In genomic region chr1:72177711-72178110, GRCh38 we compare ENCODE assay signal across 1 cellular context.
TF ChIP-seq lines count a peak whose summit lies in the region.

No MANE protein-coding gene starts in this region.

TF ChIP-seq in SK-N-SH, 30 proteins besides CTCF, POLR2A, EP300 and RAD21:
- TF ChIP-seq, protein P1, sequence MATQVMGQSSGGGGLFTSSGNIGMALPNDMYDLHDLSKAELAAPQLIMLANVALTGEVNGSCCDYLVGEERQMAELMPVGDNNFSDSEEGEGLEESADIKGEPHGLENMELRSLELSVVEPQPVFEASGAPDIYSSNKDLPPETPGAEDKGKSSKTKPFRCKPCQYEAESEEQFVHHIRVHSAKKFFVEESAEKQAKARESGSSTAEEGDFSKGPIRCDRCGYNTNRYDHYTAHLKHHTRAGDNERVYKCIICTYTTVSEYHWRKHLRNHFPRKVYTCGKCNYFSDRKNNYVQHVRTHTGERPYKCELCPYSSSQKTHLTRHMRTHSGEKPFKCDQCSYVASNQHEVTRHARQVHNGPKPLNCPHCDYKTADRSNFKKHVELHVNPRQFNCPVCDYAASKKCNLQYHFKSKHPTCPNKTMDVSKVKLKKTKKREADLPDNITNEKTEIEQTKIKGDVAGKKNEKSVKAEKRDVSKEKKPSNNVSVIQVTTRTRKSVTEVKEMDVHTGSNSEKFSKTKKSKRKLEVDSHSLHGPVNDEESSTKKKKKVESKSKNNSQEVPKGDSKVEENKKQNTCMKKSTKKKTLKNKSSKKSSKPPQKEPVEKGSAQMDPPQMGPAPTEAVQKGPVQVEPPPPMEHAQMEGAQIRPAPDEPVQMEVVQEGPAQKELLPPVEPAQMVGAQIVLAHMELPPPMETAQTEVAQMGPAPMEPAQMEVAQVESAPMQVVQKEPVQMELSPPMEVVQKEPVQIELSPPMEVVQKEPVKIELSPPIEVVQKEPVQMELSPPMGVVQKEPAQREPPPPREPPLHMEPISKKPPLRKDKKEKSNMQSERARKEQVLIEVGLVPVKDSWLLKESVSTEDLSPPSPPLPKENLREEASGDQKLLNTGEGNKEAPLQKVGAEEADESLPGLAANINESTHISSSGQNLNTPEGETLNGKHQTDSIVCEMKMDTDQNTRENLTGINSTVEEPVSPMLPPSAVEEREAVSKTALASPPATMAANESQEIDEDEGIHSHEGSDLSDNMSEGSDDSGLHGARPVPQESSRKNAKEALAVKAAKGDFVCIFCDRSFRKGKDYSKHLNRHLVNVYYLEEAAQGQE (IDR thresholded peaks at IDR 0.05; ENCODE audit: low read depth, low read length) = no peak
- TF ChIP-seq GABPA (IDR thresholded peaks at IDR 0.05; ENCODE audit: low read depth) (no peak), ZBTB33 (IDR thresholded peaks at IDR 0.05; ENCODE audit: borderline replicate concordance, low read depth) (no peak), RXRA (IDR thresholded peaks at IDR 0.05; ENCODE audit: borderline replicate concordance, low read depth) (no peak), TEAD4 (IDR thresholded peaks at IDR 0.05; ENCODE audit: borderline replicate concordance, insufficient read depth) (no peak), YY1 (IDR thresholded peaks at IDR 0.05; ENCODE audit: low read depth) (no peak), MXI1 (IDR thresholded peaks at IDR 0.05; ENCODE audit: low read depth, low read length) (no peak), GATA2 (CRISPR knock-in tag; IDR thresholded peaks at IDR 0.05) (no peak), TAF1 (IDR thresholded peaks at IDR 0.05; ENCODE audit: borderline replicate concordance, low read depth, low read length) (no peak), FOXM1 (IDR thresholded peaks at IDR 0.05; ENCODE audit: low read depth) (no peak)
- TF ChIP-seq, protein P2, sequence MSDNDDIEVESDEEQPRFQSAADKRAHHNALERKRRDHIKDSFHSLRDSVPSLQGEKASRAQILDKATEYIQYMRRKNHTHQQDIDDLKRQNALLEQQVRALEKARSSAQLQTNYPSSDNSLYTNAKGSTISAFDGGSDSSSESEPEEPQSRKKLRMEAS (IDR thresholded peaks at IDR 0.05; ENCODE audit: low read depth) = no peak
